37 cellular contexts compared by ENCODE assay signal in genomic region chr2:119117408-119117807, GRCh38. TPM values are rescaled to one million over a fixed set of nuclear protein-coding genes. Genes with fewer than 3 reads are reported as not detected.
"Had no signal": no experiment of that assay in that cellular context is flagged by ENCODE, and none has a peak within 500 bp of the region (broad histone marks: within the 10 kb centered on the region; RNA-seq: fewer than 3 reads in every experiment).

No MANE protein-coding gene starts in this region.

- H3K9me3 Mint-ChIP-seq: activated B cell treated with CpG ODN at 0.5 μM for 24 hours; activated CD4-positive, alpha-beta memory T cell treated with anti-CD3 and anti-CD28 coated beads for 36 hours; activated naive CD4-positive, alpha-beta T cell treated with anti-CD3 and anti-CD28 coated beads, Interleukin-2, amount 50 U/mL, for 24 hours; activated naive CD8-positive, alpha-beta T cell treated with anti-CD3 and anti-CD28 coated beads, Interleukin-2, amount 10 ng/mL, durations not matched to agents 7 days and 5 days; activated T-cell treated with anti-CD3 and anti-CD28 coated beads, Interleukin-2, amount 50 U/mL, for 24 hours; activated T-helper 2 cell treated with anti-CD3 and anti-CD28 coated beads, Interferon-gamma antibody, Interleukin-2, Interleukin-4, amounts not matched to agents 10 μg/mL and 5 μg/mL and 100 μg/mL, durations not matched to agents 14 hours and 24 hours and 36 hours had no signal

- H3K36me3 ChIP-seq: adrenal gland, breast epithelium, Peyer's patch had no signal

- DNase-seq: activated B cell treated with CpG ODN at 0.5 μM for 24 hours; activated CD4-positive, alpha-beta memory T cell treated with anti-CD3 and anti-CD28 coated beads for 36 hours; activated CD4-positive, alpha-beta T cell treated with anti-CD3 and anti-CD28 coated beads for 4 hours; activated CD4-positive, alpha-beta T cell treated with anti-CD3 and anti-CD28 coated beads, Interleukin-2, amount 50 U/mL, for 1 hour; activated CD4-positive, CD25-positive, alpha-beta regulatory T cell treated with anti-CD3 and anti-CD28 coated beads, Interleukin-2, amount 50 U/mL, for 72 hours; activated CD8-positive, alpha-beta memory T cell treated with anti-CD3 and anti-CD28 coated beads for 24 hours; activated gamma-delta T cell; activated naive CD4-positive, alpha-beta T cell treated with Interleukin-2 at 50 U/mL for 16 hours; activated naive CD8-positive, alpha-beta T cell treated with anti-CD3 and anti-CD28 coated beads, Interleukin-2, amount 10 ng/mL, durations not matched to agents 7 days and 5 days; activated T-cell treated with anti-CD3 and anti-CD28 coated beads, Interleukin-2, amount 50 U/mL, for 24 hours; body of pancreas; caudate nucleus; Kasumi-1; KG1; MM.1S; MV-4-11; NCI-H1092; NCI-H1436 treated with DMSO at 0.1 percent for 48 hours; NCI-H1694 treated with DMSO at 0.1 percent for 48 hours; NCI-H2029; NCI-H345; NCI-H524 treated with DMSO at 0.1 percent for 48 hours; PC-3; Peyer's patch; RPMI8226; SIG-M5; SW 1271; T-helper 1 cell; T-helper 2 cell; T-helper 9 cell had no signal

- H3K4me1 ChIP-seq: breast epithelium, Peyer's patch had no signal

- H3K9me3 ChIP-seq: adrenal gland, body of pancreas, breast epithelium, Peyer's patch had no signal

- H3K4me3 ChIP-seq: adrenal gland, body of pancreas, breast epithelium, Peyer's patch had no signal

- H3K27ac Mint-ChIP-seq: activated B cell treated with CpG ODN at 0.5 μM for 24 hours; activated CD4-positive, alpha-beta memory T cell treated with anti-CD3 and anti-CD28 coated beads for 36 hours; activated naive CD8-positive, alpha-beta T cell treated with anti-CD3 and anti-CD28 coated beads, Interleukin-2, amount 10 ng/mL, durations not matched to agents 7 days and 5 days; activated T-cell treated with anti-CD3 and anti-CD28 coated beads, Interleukin-2, amount 50 U/mL, for 24 hours; activated T-helper 2 cell treated with anti-CD3 and anti-CD28 coated beads, Interferon-gamma antibody, Interleukin-2, Interleukin-4, amounts not matched to agents 10 μg/mL and 5 μg/mL and 100 μg/mL, durations not matched to agents 14 hours and 24 hours and 36 hours had no signal

- H3K27ac ChIP-seq: adrenal gland, body of pancreas, breast epithelium, Peyer's patch, VCaP had no signal

- H3K36me3 Mint-ChIP-seq: activated CD4-positive, alpha-beta memory T cell treated with anti-CD3 and anti-CD28 coated beads for 36 hours; activated naive CD4-positive, alpha-beta T cell treated with anti-CD3 and anti-CD28 coated beads, Interleukin-2, amount 50 U/mL, for 24 hours; activated naive CD8-positive, alpha-beta T cell treated with anti-CD3 and anti-CD28 coated beads, Interleukin-2, amount 10 ng/mL, durations not matched to agents 7 days and 5 days had no signal

- FAIRE-seq: astrocyte had no signal

- ATAC-seq: body of pancreas, PC-3 had no signal

- H3K27me3 ChIP-seq: body of pancreas, Peyer's patch had no signal

- H3K4me1 Mint-ChIP-seq: activated B cell treated with CpG ODN at 0.5 μM for 24 hours; activated naive CD4-positive, alpha-beta T cell treated with anti-CD3 and anti-CD28 coated beads, Interleukin-2, amount 50 U/mL, for 24 hours; activated naive CD8-positive, alpha-beta T cell treated with anti-CD3 and anti-CD28 coated beads, Interleukin-2, amount 10 ng/mL, durations not matched to agents 7 days and 5 days had no signal

- H3K4me3 Mint-ChIP-seq: activated B cell treated with CpG ODN at 0.5 μM for 24 hours; activated CD4-positive, alpha-beta memory T cell treated with anti-CD3 and anti-CD28 coated beads for 36 hours; activated naive CD4-positive, alpha-beta T cell treated with anti-CD3 and anti-CD28 coated beads, Interleukin-2, amount 50 U/mL, for 24 hours; activated naive CD8-positive, alpha-beta T cell treated with anti-CD3 and anti-CD28 coated beads, Interleukin-2, amount 10 ng/mL, durations not matched to agents 7 days and 5 days; activated T-cell treated with anti-CD3 and anti-CD28 coated beads, Interleukin-2, amount 50 U/mL, for 24 hours had no signal

RNA-seq across cellular contexts. Expression of gene C1QL2, which starts 41.1 kb away (rescaled TPM):
- total RNA-seq: activated B cell treated with CpG ODN at 0.5 μM for 24 hours; activated CD4-positive, alpha-beta memory T cell treated with anti-CD3 and anti-CD28 coated beads for 36 hours; activated naive CD8-positive, alpha-beta T cell treated with anti-CD3 and anti-CD28 coated beads, Interleukin-2, amount 10 ng/mL, durations not matched to agents 7 days and 5 days; activated T-helper 2 cell treated with anti-CD3 and anti-CD28 coated beads, Interferon-gamma antibody, Interleukin-2, Interleukin-4, amounts not matched to agents 10 μg/mL and 5 μg/mL and 100 μg/mL, durations not matched to agents 14 hours and 24 hours and 36 hours; adrenal gland; NCI-H460; PC-3; Peyer's patch had no signal
- polyA plus RNA-seq: adrenal gland had no signal
